16 cellular contexts compared by ENCODE assay signal in the genomic region with DNA sequence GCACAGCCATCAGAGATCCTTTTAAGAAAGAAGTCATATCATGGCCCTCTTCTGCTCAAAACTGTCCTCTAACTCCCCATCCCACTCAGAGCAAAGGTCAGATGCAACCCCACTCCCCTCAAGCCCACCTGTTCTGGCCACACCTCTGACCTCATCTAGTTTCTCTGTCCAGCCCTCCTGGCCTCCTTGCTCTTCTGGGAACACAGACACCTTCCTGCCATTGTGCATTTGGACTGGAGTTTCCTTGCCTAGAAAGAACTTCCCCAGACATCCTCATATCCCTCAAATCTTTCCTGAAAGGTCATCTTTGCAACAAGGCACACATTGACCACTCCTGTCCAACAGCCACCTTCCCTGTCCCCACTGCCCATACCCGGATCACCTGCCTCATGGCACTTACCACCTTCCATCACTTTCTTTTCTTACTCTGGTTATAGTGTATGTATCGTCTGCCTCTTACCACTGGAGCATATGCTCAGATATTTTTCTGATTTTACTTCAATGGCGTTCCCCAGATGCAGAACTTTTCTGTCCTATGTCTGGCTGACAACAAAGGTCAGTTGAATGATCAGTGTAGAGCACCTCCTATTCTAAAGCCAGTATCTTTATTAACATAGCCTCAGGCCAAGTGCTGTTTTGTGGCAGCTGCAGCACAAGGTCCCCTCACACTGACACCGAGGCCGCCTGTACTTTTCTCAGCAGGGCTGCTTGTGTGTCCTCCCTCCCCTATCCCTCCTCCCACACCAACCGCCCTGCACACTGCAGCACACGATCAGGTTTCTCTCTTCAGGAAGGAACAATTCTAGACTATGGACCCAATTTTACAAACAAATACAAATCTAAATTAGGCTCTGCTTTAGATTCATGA. TPM values are rescaled to one million over a fixed set of nuclear protein-coding genes. Genes with fewer than 3 reads are reported as not detected.
DNase-seq lines count a peak whose midpoint lies in the region; ATAC-seq and TF ChIP-seq lines count a peak whose summit lies in the region.
"Had no signal": no experiment of that assay in that cellular context is flagged by ENCODE, and none has a peak within 500 bp of the region (broad histone marks: within the 10 kb centered on the region; RNA-seq: fewer than 3 reads in every experiment).

No MANE protein-coding gene starts in this region.

- H3K27me3 Mint-ChIP-seq in activated T-helper 2 cell treated with anti-CD3 and anti-CD28 coated beads, Interferon-gamma antibody, Interleukin-2, Interleukin-4, amounts not matched to agents 10 μg/mL and 5 μg/mL and 100 μg/mL, durations not matched to agents 14 hours and 24 hours and 36 hours (ENCODE audit: low read depth): no peaks in the 10 kb centered on the region
- H3K27me3 Mint-ChIP-seq in naive B cell: no peaks in the 10 kb centered on the region

- no peak overlapping the region for H2AFZ ChIP-seq in SK-N-SH (ENCODE audit: low read depth)

- no peak overlapping the region for H3K4me3 ChIP-seq in SK-N-SH (ENCODE audit: low read depth in 2 of 2, low read length in 1 of 2)
- H3K4me3 ChIP-seq: body of pancreas had no signal

- no peak for TF ChIP-seq EP300 in SK-N-SH (IDR thresholded peaks at IDR 0.05; ENCODE audit: borderline replicate concordance in 1 of 2, low read depth in 1 of 2, low read length in 1 of 2)

- H3K27ac ChIP-seq in SK-N-SH (ENCODE audit: low read depth in 2 of 2, low read length in 1 of 2): no peak overlapping the region
- H3K27ac ChIP-seq: body of pancreas, epithelial cell of prostate had no signal

- ATAC-seq in naive B cell (ENCODE audit: low read depth in 2 of 2): no peak
- ATAC-seq: body of pancreas, HCT116 had no signal

- H3K9me3 ChIP-seq in SK-N-SH: no peaks in the 10 kb centered on the region
- H3K9me3 ChIP-seq: body of pancreas had no signal

- H3K79me2 ChIP-seq in SK-N-SH (ENCODE audit: insufficient read depth): peaks cover 5% of the 10 kb centered on the region; the same call in 1 of the 2 replicates

- CTCF ChIA-PET in SK-N-SH (lab: Yijun Ruan, JAX): no interaction called here

- H3K4me3 Mint-ChIP-seq in activated T-helper 2 cell treated with anti-CD3 and anti-CD28 coated beads, Interferon-gamma antibody, Interleukin-2, Interleukin-4, amounts not matched to agents 10 μg/mL and 5 μg/mL and 100 μg/mL, durations not matched to agents 14 hours and 24 hours and 36 hours (ENCODE audit: low read depth): peak overlapping the region; percentile 31
- peak overlapping the region; percentile 3 to 99 (median 59) for H3K4me3 Mint-ChIP-seq in naive B cell

- H3K36me3 Mint-ChIP-seq in activated T-helper 2 cell treated with anti-CD3 and anti-CD28 coated beads, Interferon-gamma antibody, Interleukin-2, Interleukin-4, amounts not matched to agents 10 μg/mL and 5 μg/mL and 100 μg/mL, durations not matched to agents 14 hours and 24 hours and 36 hours (ENCODE audit: low read depth): peaks cover 54% of the 10 kb centered on the region
- H3K36me3 Mint-ChIP-seq in naive B cell: peaks cover 20 to 21% of the 10 kb centered on the region in 2 donors

- POLR2A ChIA-PET in SK-N-SH (lab: Yijun Ruan, JAX): no interaction called here

- H3K4me1 Mint-ChIP-seq in activated T-helper 2 cell treated with anti-CD3 and anti-CD28 coated beads, Interferon-gamma antibody, Interleukin-2, Interleukin-4, amounts not matched to agents 10 μg/mL and 5 μg/mL and 100 μg/mL, durations not matched to agents 14 hours and 24 hours and 36 hours (ENCODE audit: low read depth): peaks cover 17% of the 10 kb centered on the region
- H3K4me1 Mint-ChIP-seq in naive B cell: peaks cover 40 to 52% (median 43%) of the 10 kb centered on the region in 3 donors

- no peak overlapping the region for H3K9ac ChIP-seq in SK-N-SH

- peaks cover 5% of the 10 kb centered on the region; the same call in 1 of the 2 replicates for H4K20me1 ChIP-seq in SK-N-SH (ENCODE audit: insufficient read depth)

- peaks cover 3% of the 10 kb centered on the region for H3F3A ChIP-seq in SK-N-SH (replicated peaks; ENCODE audit: insufficient read depth)

- H3K4me1 ChIP-seq in SK-N-SH (ENCODE audit: control insufficient read depth in 1 of 2, insufficient read depth in 2 of 2, low read depth in 1 of 2, low read length in 1 of 2): peaks cover 0 to 10% of the 10 kb centered on the region in 2 experiments; a peak in 1 of 4 replicates

- H3K4me2 ChIP-seq in SK-N-SH: no peak overlapping the region

- peaks cover 12 to 15% of the 10 kb centered on the region in 2 experiments for H3K36me3 ChIP-seq in SK-N-SH (replicated peaks in 1 of 2; ENCODE audit: control insufficient read depth in 1 of 2, insufficient read depth in 2 of 2, low read length in 1 of 2)

- no peaks in the 10 kb centered on the region for H3K27me3 ChIP-seq in SK-N-SH (ENCODE audit: insufficient read depth)
- H3K27me3 ChIP-seq: body of pancreas had no signal

- peaks cover 8% of the 10 kb centered on the region for H3K9me3 Mint-ChIP-seq in activated T-helper 2 cell treated with anti-CD3 and anti-CD28 coated beads, Interferon-gamma antibody, Interleukin-2, Interleukin-4, amounts not matched to agents 10 μg/mL and 5 μg/mL and 100 μg/mL, durations not matched to agents 14 hours and 24 hours and 36 hours
- H3K9me3 Mint-ChIP-seq in naive B cell: peaks cover under 1 to 26% (median 16%) of the 10 kb centered on the region in 7 donors

- no peak for TF ChIP-seq RAD21 in SK-N-SH (IDR thresholded peaks at IDR 0.05; ENCODE audit: low read length)

- no peaks in the 10 kb centered on the region for H3K9me2 ChIP-seq in SK-N-SH

- H3K27ac Mint-ChIP-seq in activated T-helper 2 cell treated with anti-CD3 and anti-CD28 coated beads, Interferon-gamma antibody, Interleukin-2, Interleukin-4, amounts not matched to agents 10 μg/mL and 5 μg/mL and 100 μg/mL, durations not matched to agents 14 hours and 24 hours and 36 hours: peak overlapping the region; percentile 27
- peak overlapping the region; percentile 21 to 99 (median 80) for H3K27ac Mint-ChIP-seq in naive B cell

- DNase-seq in ELF-1 (ENCODE audit: low read depth, low spot score) (peak; percentile 52), M059J (ENCODE audit: low read depth) (peak; percentile 54), naive B cell (no peak), HUDEP-2 (lab: John Stamatoyannopoulos, UW; ENCODE audit: unreplicated experiment in 76 of 76) (no peak), SK-N-SH (no peak), NCI-H128 (lab: John Stamatoyannopoulos, UW; ENCODE audit: unreplicated experiment) (no peak), NCI-H2227 treated with DMSO at 0.1 percent for 48 hours (lab: John Stamatoyannopoulos, UW) (no peak)
- DNase-seq in activated T-helper 2 cell treated with anti-CD3 and anti-CD28 coated beads, Interferon-gamma antibody, Interleukin-2, Interleukin-4, amounts not matched to agents 10 μg/mL and 5 μg/mL and 100 μg/mL, durations not matched to agents 14 hours and 24 hours and 36 hours (ENCODE audit: low spot score): no peak
- DNase-seq: body of pancreas, Calu3, hypothalamus, mesendoderm, NCI-H1436, SW 1271 had no signal

- WGBS in SK-N-SH (ENCODE audit: low lambda C conversion rate): 44% methylated on average over 7 of the region's 7 CpGs

- TF ChIP-seq CTCF in SK-N-SH (IDR thresholded peaks at IDR 0.05): no peak

- intact Hi-C loops in activated T-helper 2 cell treated with anti-CD3 and anti-CD28 coated beads, Interferon-gamma antibody, Interleukin-2, Interleukin-4, amounts not matched to agents 10 μg/mL and 5 μg/mL and 100 μg/mL, durations not matched to agents 14 hours and 24 hours and 36 hours (cut with micrococcal nuclease): no loop called here

TF ChIP-seq in SK-N-SH, 30 proteins besides CTCF, POLR2A, EP300 and RAD21 (continues in another document):
- TF ChIP-seq FOSL2 (IDR thresholded peaks at IDR 0.05; ENCODE audit: borderline replicate concordance, low read depth) (no peak), SMC3 (IDR thresholded peaks at IDR 0.05; ENCODE audit: low read depth, low read length) (no peak), POLR2AphosphoS5 (IDR thresholded peaks at IDR 0.05; ENCODE audit: low read depth, low read length) (no peak), FOXJ3 (CRISPR knock-in tag; IDR thresholded peaks at IDR 0.05) (no peak), EZH2phosphoT487 (IDR thresholded peaks at IDR 0.05; ENCODE audit: borderline replicate concordance, low read depth) (no peak), REST (IDR thresholded peaks at IDR 0.05; ENCODE audit: low read depth, low read length) (no peak), GABPA (IDR thresholded peaks at IDR 0.05; ENCODE audit: low read depth) (no peak), MXI1 (IDR thresholded peaks at IDR 0.05; ENCODE audit: low read depth, low read length) (no peak)

RNA-seq across cellular contexts. Expression of gene HLA-C, which starts 4.2 kb away (rescaled TPM):
- total RNA-seq in M059J (2014; rRNA removed; shearing (Covaris generic)): 2,132 and 2,500 TPM in 2 replicates
- total RNA-seq in activated T-helper 2 cell treated with anti-CD3 and anti-CD28 coated beads, Interferon-gamma antibody, Interleukin-2, Interleukin-4, amounts not matched to agents 10 μg/mL and 5 μg/mL and 100 μg/mL, durations not matched to agents 14 hours and 24 hours and 36 hours: 895 and 906 TPM in 2 replicates
- polyA plus RNA-seq in naive B cell (ENCODE audit: low read depth in 6 of 6) (1,000 to 10,000 TPM in 5 of 6 donors, 100 to 1,000 TPM in 1; 882 to 1,808 (median 1,469) TPM), SK-N-SH (2012; rRNA removed) (390 and 434 TPM in 2 replicates)
- 193 and 287 TPM in 2 replicates for polyA plus RNA-seq in SK-N-SH (2012; cell fraction: cytosol; rRNA removed)
- polyA plus RNA-seq in SK-N-SH (2012; cell fraction: nucleus; rRNA removed): 466 and 650 TPM in 2 replicates

Comparison
In these comparisons a context has a peak if more than half of its experiments do, and no peak if none do; other contexts are left out.
1. DNase-seq: peak in ELF-1 (single experiment) and M059J (single experiment); none in activated T-helper 2 cell treated with anti-CD3 and anti-CD28 coated beads, Interferon-gamma antibody, Interleukin-2, Interleukin-4, amounts not matched to agents 10 μg/mL and 5 μg/mL and 100 μg/mL, durations not matched to agents 14 hours and 24 hours and 36 hours (single experiment), naive B cell (single experiment), HUDEP-2 (0 of 76), SK-N-SH (single experiment), NCI-H128 (single experiment) and NCI-H2227 treated with DMSO at 0.1 percent for 48 hours (single experiment).